In genomic region chr10:104347295-104348045, GRCh38 we compare ENCODE assay signal across 19 cellular contexts. TPM values are rescaled to one million over a fixed set of nuclear protein-coding genes. Genes with fewer than 3 reads are reported as not detected.
"Had no signal": no experiment of that assay in that cellular context is flagged by ENCODE, and none has a peak within 500 bp of the region (broad histone marks: within the 10 kb centered on the region; RNA-seq: fewer than 3 reads in every experiment).

No MANE protein-coding gene starts in this region.

- H3K4me3 ChIP-seq: gastrocnemius medialis, heart left ventricle, prostate gland, skin epidermis, transverse colon, vagina had no signal

- H3K9me3 ChIP-seq: gastrocnemius medialis, heart left ventricle, prostate gland, transverse colon, vagina had no signal

- H3K4me3 Mint-ChIP-seq: activated CD4-positive, alpha-beta T cell treated with anti-CD3 and anti-CD28 coated beads, Interleukin-2, amount 10 ng/mL, durations not matched to agents 24 days and 14 days; activated CD8-positive, alpha-beta T cell treated with anti-CD3 and anti-CD28 coated beads, Interleukin-2, amount 10 ng/mL, durations not matched to agents 7 days and 5 days; activated T-cell treated with anti-CD3 and anti-CD28 coated beads, Interleukin-2, amount 50 U/mL, for 72 hours; immature natural killer cell; nephron had no signal

- H3K4me1 Mint-ChIP-seq: nephron had no signal

- H3K9me3 Mint-ChIP-seq: activated CD4-positive, alpha-beta T cell treated with anti-CD3 and anti-CD28 coated beads, Interleukin-2, amount 10 ng/mL, durations not matched to agents 24 days and 14 days; immature natural killer cell; nephron had no signal

- DNase-seq: activated CD8-positive, alpha-beta memory T cell treated with anti-CD3 and anti-CD28 coated beads, Interleukin-2, amount 50 U/mL, for 4 hours; activated CD8-positive, alpha-beta T cell treated with anti-CD3 and anti-CD28 coated beads, Interleukin-2, amount 10 ng/mL, durations not matched to agents 7 days and 5 days; activated T-cell treated with anti-CD3 and anti-CD28 coated beads, Interleukin-2, amount 50 U/mL, for 72 hours; dermis blood vessel endothelial cell; gastrocnemius medialis; heart left ventricle; immature natural killer cell; mesenchymal stem cell; occipital lobe; right cardiac atrium; stimulated activated CD4-positive, alpha-beta T cell treated with anti-CD3 and anti-CD28 coated beads, Interleukin-4, amount 100 ng/mL, for 4 hours; stimulated activated CD8-positive, alpha-beta memory T cell treated with anti-CD3 and anti-CD28 coated beads, Interleukin-4, amount 100 ng/mL, for 48 hours; stimulated activated naive CD4-positive, alpha-beta T cell treated with Interleukin-2 at 50 U/mL for 16 hours; transverse colon had no signal

- H3K36me3 ChIP-seq: gastrocnemius medialis, heart left ventricle, prostate gland, transverse colon, vagina had no signal

- H3K27me3 Mint-ChIP-seq: activated CD4-positive, alpha-beta T cell treated with anti-CD3 and anti-CD28 coated beads, Interleukin-2, amount 10 ng/mL, durations not matched to agents 24 days and 14 days had no signal

- H3K27ac ChIP-seq: gastrocnemius medialis, heart left ventricle, prostate gland, transverse colon, vagina had no signal

- H3K4me1 ChIP-seq: prostate gland had no signal

- ATAC-seq: activated CD8-positive, alpha-beta T cell treated with anti-CD3 and anti-CD28 coated beads, Interleukin-2, amount 10 ng/mL, durations not matched to agents 7 days and 5 days; activated T-cell treated with anti-CD3 and anti-CD28 coated beads, Interleukin-2, amount 50 U/mL, for 72 hours; gastrocnemius medialis; heart left ventricle; right cardiac atrium had no signal

- H3K27ac Mint-ChIP-seq: activated CD4-positive, alpha-beta T cell treated with anti-CD3 and anti-CD28 coated beads, Interleukin-2, amount 10 ng/mL, durations not matched to agents 24 days and 14 days; activated CD8-positive, alpha-beta T cell treated with anti-CD3 and anti-CD28 coated beads, Interleukin-2, amount 10 ng/mL, durations not matched to agents 7 days and 5 days; activated T-cell treated with anti-CD3 and anti-CD28 coated beads, Interleukin-2, amount 50 U/mL, for 72 hours; nephron had no signal

- H3K27me3 ChIP-seq: gastrocnemius medialis, heart left ventricle, transverse colon, vagina had no signal

RNA-seq across cellular contexts. Expression of gene CFAP58, which starts 6.2 kb away (rescaled TPM):
- polyA plus RNA-seq: immature natural killer cell had no signal
